Comparison of ENCODE assay signal across 24 cellular contexts in the genomic region with DNA sequence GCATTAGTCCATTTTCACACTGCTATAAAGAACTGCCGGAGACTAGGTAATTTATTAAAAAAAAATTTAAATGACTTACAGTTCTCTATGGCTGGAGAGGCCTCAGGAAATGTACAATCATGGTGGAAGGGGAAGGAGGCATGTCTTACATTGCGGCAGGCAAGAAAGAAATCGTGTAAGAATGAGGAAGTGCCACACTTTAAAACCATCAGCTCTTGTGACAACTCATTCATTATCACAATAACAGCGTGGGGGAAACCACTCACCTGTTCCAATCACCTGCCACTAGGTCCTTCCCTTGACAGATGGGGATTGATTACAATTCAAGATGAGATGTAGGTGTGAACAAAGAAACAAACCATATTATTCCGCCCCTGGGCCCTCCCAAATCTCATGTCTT.
"Had no signal": no experiment of that assay in that cellular context is flagged by ENCODE, and none has a peak within 500 bp of the region (broad histone marks: within the 10 kb centered on the region; RNA-seq: fewer than 3 reads in every experiment).

No MANE protein-coding gene starts in this region.

- H3K4me3 ChIP-seq: K562, SK-N-MC had no signal

- DNase-seq: activated B cell treated with CpG ODN at 0.5 μM for 24 hours; activated CD4-positive, alpha-beta memory T cell treated with anti-CD3 and anti-CD28 coated beads for 36 hours; activated CD4-positive, alpha-beta T cell treated with anti-CD3 and anti-CD28 coated beads for 1 hour; activated CD4-positive, alpha-beta T cell treated with anti-CD3 and anti-CD28 coated beads, Interleukin-2, amount 10 ng/mL, durations not matched to agents 7 days and 5 days; activated CD8-positive, alpha-beta memory T cell treated with anti-CD3 and anti-CD28 coated beads for 24 hours; activated effector memory CD4-positive, alpha-beta T cell treated with anti-CD3 and anti-CD28 coated beads, Interleukin-2, amount 50 U/mL, for 16 hours; activated naive CD4-positive, alpha-beta T cell treated with Interleukin-2 at 50 U/mL for 16 hours; activated T-cell treated with anti-CD3 and anti-CD28 coated beads, Interleukin-2, amount 50 U/mL, for 4 hours; amygdala; cortex of kidney; NCI-H1105 treated with DMSO at 0.1 percent for 48 hours; NCI-H146; NCI-H187 treated with DMSO at 0.1 percent for 48 hours; NCI-H2081 treated with DMSO at 0.1 percent for 48 hours; NCI-H226; NCI-H510A; NCI-H69; NK-92 treated with Interleukin-12 subunit alpha and Interleukin-12 subunit beta, amount 100 ng/mL, for 24 hours; RPMI8226 had no signal

- ATAC-seq: activated naive CD4-positive, alpha-beta T cell treated with anti-CD3 and anti-CD28 coated beads, Interleukin-2, amount 50 U/mL, for 72 hours; activated T-cell treated with anti-CD3 and anti-CD28 coated beads, Interleukin-2, amount 50 U/mL, for 4 hours; K562; Panc1; Right ventricle myocardium inferior had no signal

- H3K27ac ChIP-seq: SK-N-MC had no signal
